In genomic region chr10:108899686-108900085, GRCh38 we compare ENCODE assay signal across 26 cellular contexts.
"Had no signal": no experiment of that assay in that cellular context is flagged by ENCODE, and none has a peak within 500 bp of the region (broad histone marks: within the 10 kb centered on the region; RNA-seq: fewer than 3 reads in every experiment).

No MANE protein-coding gene starts in this region.

- H3K4me3 ChIP-seq: dorsolateral prefrontal cortex, esophagus squamous epithelium, gastroesophageal sphincter, mucosa of descending colon, tibial nerve had no signal

- H3K4me3 Mint-ChIP-seq: activated CD8-positive, alpha-beta T cell treated with anti-CD3 and anti-CD28 coated beads, Interleukin-2, amount 10 ng/mL, durations not matched to agents 7 days and 5 days; effector memory CD8-positive, alpha-beta T cell; nephron progenitor cell; stimulated activated effector memory CD8-positive, alpha-beta T cell treated with anti-CD3 and anti-CD28 coated beads, Interleukin-12 subunit alpha, Interleukin-12 subunit beta, amount 100 ng/mL, for 72 hours; stimulated activated naive CD8-positive, alpha-beta T cell treated with anti-CD3 and anti-CD28 coated beads, Interleukin-15, amount 100 ng/mL, for 72 hours; T-helper 2 cell treated with Interferon-gamma antibody and Interleukin-4, amounts not matched to agents 5 μg/mL and 100 μg/mL, for 36 hours had no signal

- H3K9me3 Mint-ChIP-seq: nephron progenitor cell had no signal

- ATAC-seq: activated CD8-positive, alpha-beta T cell treated with anti-CD3 and anti-CD28 coated beads, Interleukin-2, amount 10 ng/mL, durations not matched to agents 7 days and 5 days; activated naive CD4-positive, alpha-beta T cell treated with anti-CD3 and anti-CD28 coated beads, Interleukin-2, amount 50 U/mL, for 72 hours; effector memory CD8-positive, alpha-beta T cell; gastroesophageal sphincter; left cardiac atrium; mucosa of descending colon; sciatic nerve; stimulated activated effector memory CD8-positive, alpha-beta T cell treated with anti-CD3 and anti-CD28 coated beads, Interleukin-12 subunit alpha, Interleukin-12 subunit beta, amount 100 ng/mL, for 72 hours; stimulated activated naive CD8-positive, alpha-beta T cell treated with anti-CD3 and anti-CD28 coated beads, Interleukin-15, amount 100 ng/mL, for 72 hours had no signal

- H3K27me3 ChIP-seq: brain microvascular endothelial cell, esophagus squamous epithelium, tibial nerve had no signal

- H3K27ac Mint-ChIP-seq: activated CD8-positive, alpha-beta T cell treated with anti-CD3 and anti-CD28 coated beads, Interleukin-2, amount 10 ng/mL, durations not matched to agents 7 days and 5 days; activated naive CD4-positive, alpha-beta T cell treated with anti-CD3 and anti-CD28 coated beads, Interleukin-2, amount 50 U/mL, for 72 hours; effector memory CD8-positive, alpha-beta T cell; nephron progenitor cell; stimulated activated effector memory CD8-positive, alpha-beta T cell treated with anti-CD3 and anti-CD28 coated beads, Interleukin-12 subunit alpha, Interleukin-12 subunit beta, amount 100 ng/mL, for 72 hours; stimulated activated naive CD8-positive, alpha-beta T cell treated with anti-CD3 and anti-CD28 coated beads, Interleukin-15, amount 100 ng/mL, for 72 hours; T-helper 2 cell treated with Interferon-gamma antibody and Interleukin-4, amounts not matched to agents 5 μg/mL and 100 μg/mL, for 36 hours had no signal

- H3K4me1 ChIP-seq: esophagus squamous epithelium, gastroesophageal sphincter had no signal

- H3K36me3 Mint-ChIP-seq: stimulated activated effector memory CD8-positive, alpha-beta T cell treated with anti-CD3 and anti-CD28 coated beads, Interleukin-12 subunit alpha, Interleukin-12 subunit beta, amount 100 ng/mL, for 72 hours had no signal

- H3K27ac ChIP-seq: brain microvascular endothelial cell, dorsolateral prefrontal cortex, esophagus squamous epithelium, gastroesophageal sphincter, tibial nerve, VCaP had no signal

- H3K9me3 ChIP-seq: esophagus squamous epithelium, gastroesophageal sphincter, mucosa of descending colon, tibial nerve had no signal

- H3K27me3 Mint-ChIP-seq: effector memory CD8-positive, alpha-beta T cell; stimulated activated naive CD8-positive, alpha-beta T cell treated with anti-CD3 and anti-CD28 coated beads, Interleukin-15, amount 100 ng/mL, for 72 hours had no signal

- DNase-seq: activated CD4-positive, alpha-beta T cell treated with anti-CD3 and anti-CD28 coated beads for 1 hour; activated CD4-positive, alpha-beta T cell treated with anti-CD3 and anti-CD28 coated beads, Interleukin-2, amount 50 U/mL, for 1 hour; activated CD8-positive, alpha-beta T cell treated with anti-CD3 and anti-CD28 coated beads, Interleukin-2, amount 10 ng/mL, durations not matched to agents 7 days and 5 days; activated T-cell treated with anti-CD3 and anti-CD28 coated beads, Interleukin-2, amount 50 U/mL, for 1 hour; aorta; brain microvascular endothelial cell; caudate nucleus; dorsolateral prefrontal cortex; effector memory CD8-positive, alpha-beta T cell; esophagus squamous epithelium; head of caudate nucleus; hypothalamus; left cardiac atrium; mucosa of descending colon; nephron progenitor cell; occipital lobe; small intestine; stimulated activated CD4-positive, alpha-beta T cell treated with anti-CD3 and anti-CD28 coated beads, Interleukin-2, amount 100 ng/mL, for 24 hours; stimulated activated naive CD8-positive, alpha-beta T cell treated with anti-CD3 and anti-CD28 coated beads, Interleukin-15, amount 100 ng/mL, for 72 hours had no signal

- FAIRE-seq: small intestine had no signal

- H3K4me1 Mint-ChIP-seq: stimulated activated effector memory CD8-positive, alpha-beta T cell treated with anti-CD3 and anti-CD28 coated beads, Interleukin-12 subunit alpha, Interleukin-12 subunit beta, amount 100 ng/mL, for 72 hours; stimulated activated naive CD8-positive, alpha-beta T cell treated with anti-CD3 and anti-CD28 coated beads, Interleukin-15, amount 100 ng/mL, for 72 hours had no signal

- H3K36me3 ChIP-seq: brain microvascular endothelial cell, esophagus squamous epithelium, gastroesophageal sphincter, tibial nerve had no signal
